Comparison of ENCODE assay signal across 28 cellular contexts in genomic region chr1:182350839-182351238, GRCh38. TPM values are rescaled to one million over a fixed set of nuclear protein-coding genes. Genes with fewer than 3 reads are reported as not detected.
DNase-seq lines count a peak whose midpoint lies in the region; ATAC-seq and TF ChIP-seq lines count a peak whose summit lies in the region.
"Had no signal": no experiment of that assay in that cellular context is flagged by ENCODE, and none has a peak within 500 bp of the region (broad histone marks: within the 10 kb centered on the region; RNA-seq: fewer than 3 reads in every experiment).

No MANE protein-coding gene starts in this region.

- CTCF ChIA-PET in WTC11 (lab: Charles Lee), result interaction anchor here (0.7 to 1.3 kb wide), 3 partner anchors 12 to 41 kb away, joined by 3 read pairs; partner anchors contain the start of gene GLUL

- no peaks in the 10 kb centered on the region for H3K4me1 ChIP-seq in body of pancreas
- no peaks in the 10 kb centered on the region for H3K4me1 ChIP-seq in suprapubic skin
- H3K4me1 ChIP-seq: breast epithelium, uterus had no signal

- no peaks in the 10 kb centered on the region for H3K36me3 Mint-ChIP-seq in WTC11
- H3K36me3 Mint-ChIP-seq: activated CD4-positive, alpha-beta memory T cell treated with anti-CD3 and anti-CD28 coated beads for 36 hours; mesothelial cell of epicardium had no signal

- H3K4me3 Mint-ChIP-seq in WTC11, result no peak overlapping the region
- H3K4me3 Mint-ChIP-seq: activated B cell treated with CpG ODN at 0.5 μM for 24 hours; activated CD4-positive, alpha-beta memory T cell treated with anti-CD3 and anti-CD28 coated beads for 36 hours; mesothelial cell of epicardium; nephron had no signal

- no peaks in the 10 kb centered on the region for H3K27me3 ChIP-seq in body of pancreas
- H3K27me3 ChIP-seq in suprapubic skin, result no peaks in the 10 kb centered on the region
- H3K27me3 ChIP-seq: breast epithelium, uterus had no signal

- intact Hi-C loops in body of pancreas (cut with DNase I), result no loop called here
- intact Hi-C loops in cardiac septum (cut with DNase I), result no loop called here
- intact Hi-C loops in lower leg skin (cut with DNase I; ENCODE audit: low total_unique reads), result no loop called here

- no peaks in the 10 kb centered on the region for H3K9me3 ChIP-seq in body of pancreas
- H3K9me3 ChIP-seq in suprapubic skin, result no peaks in the 10 kb centered on the region
- H3K9me3 ChIP-seq: breast epithelium, uterus had no signal

- 70 to 77% methylated on average over 2 of the region's 2 CpGs for WGBS in body of pancreas, 2 donors
- WGBS in lower leg skin, 2 donors, result 85 to 88% methylated on average over 2 of the region's 2 CpGs
- 82% methylated on average over 2 of the region's 2 CpGs for WGBS in suprapubic skin

- H3K36me3 ChIP-seq in body of pancreas (replicated peaks in 1 of 2; ENCODE audit: insufficient read depth in 1 of 2, low read depth in 2 of 2), result no peaks in the 10 kb centered on the region
- H3K36me3 ChIP-seq in suprapubic skin, result no peaks in the 10 kb centered on the region
- H3K36me3 ChIP-seq: breast epithelium, uterus had no signal

- TF ChIP-seq CTCF in body of pancreas (IDR thresholded peaks at IDR 0.05), result no peak
- TF ChIP-seq CTCF in lower leg skin (IDR thresholded peaks at IDR 0.05), result no peak
- no peak for TF ChIP-seq CTCF in suprapubic skin (IDR thresholded peaks at IDR 0.05)
- no peak for TF ChIP-seq CTCF in WTC11 (IDR thresholded peaks at IDR 0.05)

- H3K27ac ChIP-seq in body of pancreas (no peak overlapping the region), suprapubic skin (no peak overlapping the region)
- H3K27ac ChIP-seq: breast epithelium, C4-2B, skin epidermis, uterus had no signal

- no peak for TF ChIP-seq POLR2A in body of pancreas (IDR thresholded peaks at IDR 0.05)
- no peak for TF ChIP-seq POLR2A in lower leg skin (IDR thresholded peaks at IDR 0.05)
- TF ChIP-seq POLR2A in suprapubic skin (IDR thresholded peaks at IDR 0.05), result no peak

- H3K9me3 Mint-ChIP-seq in WTC11, result no peaks in the 10 kb centered on the region
- H3K9me3 Mint-ChIP-seq: activated B cell treated with CpG ODN at 0.5 μM for 24 hours; activated CD4-positive, alpha-beta memory T cell treated with anti-CD3 and anti-CD28 coated beads for 36 hours; mesothelial cell of epicardium; nephron had no signal

- no peak overlapping the region for H3K27ac Mint-ChIP-seq in WTC11
- H3K27ac Mint-ChIP-seq: activated B cell treated with CpG ODN at 0.5 μM for 24 hours; activated CD4-positive, alpha-beta memory T cell treated with anti-CD3 and anti-CD28 coated beads for 36 hours; mesothelial cell of epicardium; nephron had no signal

- no peaks in the 10 kb centered on the region for H3K27me3 Mint-ChIP-seq in WTC11 (ENCODE audit: low read depth)

- TF ChIP-seq EP300 in suprapubic skin (IDR thresholded peaks at IDR 0.05), result peak; percentile 66

- H3K4me3 ChIP-seq in body of pancreas (no peak overlapping the region), lower leg skin (ENCODE audit: low read depth, poor library complexity, severe bottlenecking) (no peak overlapping the region), suprapubic skin (no peak overlapping the region)
- H3K4me3 ChIP-seq: breast epithelium, skin epidermis, uterus had no signal

- peaks cover 7% of the 10 kb centered on the region for H3K4me1 Mint-ChIP-seq in WTC11
- H3K4me1 Mint-ChIP-seq: activated B cell treated with CpG ODN at 0.5 μM for 24 hours, mesothelial cell of epicardium had no signal

- POLR2A ChIA-PET in WTC11 (lab: Charles Lee), result no interaction called here

- ATAC-seq in body of pancreas (peak; percentile 65), WTC11 (no peak), GM18873 (IDR thresholded peaks at IDR 0.05; ENCODE audit: low FRiP score, unreplicated experiment) (no peak), HG03045 (IDR thresholded peaks at IDR 0.05; ENCODE audit: unreplicated experiment) (no peak)

- DNase-seq in body of pancreas, result peak in 3 of 4 donors; percentile 10 to 34 (median 19)
- DNase-seq in cardiac septum (ENCODE audit: low spot score), result peak; percentile 26
- peak; percentile 54 to 61 for DNase-seq in lower leg skin (ENCODE audit: low spot score in 2 of 2)
- DNase-seq in suprapubic skin (ENCODE audit: low spot score in 2 of 2), result peak in 1 of 2 donors; percentile 72
- no peak for DNase-seq in WTC11 (ENCODE audit: low spot score)
- no peak for DNase-seq in NCI-H2029 (lab: John Stamatoyannopoulos, UW)
- DNase-seq: activated B cell treated with CpG ODN at 0.5 μM for 24 hours; activated CD4-positive, alpha-beta memory T cell treated with anti-CD3 and anti-CD28 coated beads for 36 hours; activated gamma-delta T cell; cortex of kidney; IMR-90; NCI-H1417 treated with DMSO at 0.1 percent for 48 hours; NCI-H2171 treated with DMSO at 0.1 percent for 48 hours; NCI-H69; stimulated activated CD4-positive, alpha-beta T cell treated with anti-CD3 and anti-CD28 coated beads, Interleukin-1b, Interleukin-23, amount 100 ng/mL, for 48 hours; T-helper 9 cell had no signal

TF ChIP-seq in WTC11, 78 proteins besides CTCF, POLR2A, EP300 and RAD21 (continues in another document):
- no peak for TF ChIP-seq NR2C2 (CRISPR knock-in tag; IDR thresholded peaks at IDR 0.05)
- TF ChIP-seq SP1 (CRISPR knock-in tag; conservative IDR thresholded peaks at IDR 0.05), result no peak
- TF ChIP-seq GRHL2 (CRISPR knock-in tag; IDR thresholded peaks at IDR 0.05; ENCODE audit: insufficient replicate concordance, severe bottlenecking), result no peak
- no peak for TF ChIP-seq IRF2 (CRISPR knock-in tag; IDR thresholded peaks at IDR 0.05; ENCODE audit: borderline replicate concordance, low read depth)
- no peak for TF ChIP-seq ZNF317 (CRISPR knock-in tag; IDR thresholded peaks at IDR 0.05; ENCODE audit: borderline replicate concordance, low read depth)
- no peak for TF ChIP-seq AFF4 (CRISPR knock-in tag; IDR thresholded peaks at IDR 0.05; ENCODE audit: borderline replicate concordance)
- TF ChIP-seq NFATC4 (CRISPR knock-in tag; IDR thresholded peaks at IDR 0.05), result no peak
- no peak for TF ChIP-seq OVOL2 (CRISPR knock-in tag; IDR thresholded peaks at IDR 0.05; ENCODE audit: borderline replicate concordance)
- TF ChIP-seq EMX1 (CRISPR knock-in tag; IDR thresholded peaks at IDR 0.05), result no peak
- TF ChIP-seq ZSCAN18 (CRISPR knock-in tag; IDR thresholded peaks at IDR 0.05), result no peak
- no peak for TF ChIP-seq NR3C1 (CRISPR knock-in tag; conservative IDR thresholded peaks at IDR 0.05; ENCODE audit: low read depth)
- TF ChIP-seq TEAD4 (CRISPR knock-in tag; IDR thresholded peaks at IDR 0.05), result no peak
- no peak for TF ChIP-seq ATF2 (CRISPR knock-in tag; IDR thresholded peaks at IDR 0.05; ENCODE audit: borderline replicate concordance, low read depth)

RNA-seq across cellular contexts. Expression of gene GLUL, which starts 40.8 kb away (rescaled TPM):
- total RNA-seq in body of pancreas (1,000 to 10,000 TPM in 1 of 2 donors, 100 to 1,000 TPM in 1; 621 to 1,699 TPM), cardiac septum (231 TPM), lower leg skin (1,000 to 10,000 TPM in 3 of 4 donors, 100 to 1,000 TPM in 1; 962 to 2,018 (median 1,391) TPM), suprapubic skin (1,000 to 10,000 TPM; 1,347 to 1,926 (median 1,666) TPM), WTC11 (2021) (240 to 284 TPM (median 269 TPM) in 3 replicates)

RNA-seq across cellular contexts. Expression of gene TEDDM1, which starts 49.6 kb away (rescaled TPM):
- not detected for total RNA-seq in body of pancreas
- total RNA-seq in cardiac septum, result not detected
- total RNA-seq in lower leg skin, result not detected
- total RNA-seq in suprapubic skin, result not detected
- not detected in 3 replicates for total RNA-seq in WTC11 (2021)
- total RNA-seq: activated B cell treated with CpG ODN at 0.5 μM for 24 hours; activated CD4-positive, alpha-beta memory T cell treated with anti-CD3 and anti-CD28 coated beads for 36 hours; breast epithelium; Daoy; H4; IMR-90; kidney epithelial cell; M059J; mesothelial cell of epicardium; uterus had no signal

Comparison
In these comparisons a context has a peak if more than half of its experiments do, and no peak if none do; other contexts are left out.
1. DNase-seq: peak in body of pancreas (3 of 4), cardiac septum (single experiment) and lower leg skin (2 of 2); none in WTC11 (single experiment) and NCI-H2029 (single experiment).